9 cellular contexts compared by ENCODE assay signal in genomic region chr3:39147374-39147709, GRCh38. TPM values are rescaled to one million over a fixed set of nuclear protein-coding genes. Genes with fewer than 3 reads are reported as not detected.
DNase-seq lines count a peak whose midpoint lies in the region; ATAC-seq, FAIRE-seq and TF ChIP-seq lines count a peak whose summit lies in the region.
"Had no signal": no experiment of that assay in that cellular context is flagged by ENCODE, and none has a peak within 500 bp of the region (broad histone marks: within the 10 kb centered on the region; RNA-seq: fewer than 3 reads in every experiment).

No MANE protein-coding gene starts in this region.

- H3K36me3 Mint-ChIP-seq in H9 (ENCODE audit: insufficient read depth in 1 of 3, low read depth in 3 of 3), result peaks cover 14 to 50% (median 44%) of the 10 kb centered on the region in 3 experiments
- H3K36me3 Mint-ChIP-seq in activated naive CD8-positive, alpha-beta T cell treated with anti-CD3 and anti-CD28 coated beads, Interleukin-2, amount 10 ng/mL, durations not matched to agents 7 days and 5 days, result peaks cover 26% of the 10 kb centered on the region

- peaks cover 7% of the 10 kb centered on the region for H3K23me2 ChIP-seq in H9 (ENCODE audit: insufficient read length, low read depth, low read length, poor library complexity, severe bottlenecking)

- H2BK20ac ChIP-seq in H9 (ENCODE audit: low read depth, low read length, poor library complexity, severe bottlenecking), result no peak overlapping the region

- H3K9me3 ChIP-seq in BE2C, result no peaks in the 10 kb centered on the region
- H3K9me3 ChIP-seq in H9 (ENCODE audit: control insufficient read depth, low read depth, low read length), result no peaks in the 10 kb centered on the region
- H3K9me3 ChIP-seq in mucosa of stomach (ENCODE audit: control insufficient read depth, low read length), result no peaks in the 10 kb centered on the region

- no peak overlapping the region for H3K27ac ChIP-seq in H9 (ENCODE audit: insufficient read length, low read depth, low read length)

- no peaks in the 10 kb centered on the region for H3K79me1 ChIP-seq in H9 (ENCODE audit: insufficient read depth, low read depth, low read length, poor library complexity, severe bottlenecking)

- H3K14ac ChIP-seq in H9 (ENCODE audit: insufficient read depth, low read length), result peak overlapping the region; percentile 36; the same call in 1 of the 2 replicates

- FAIRE-seq in frontal cortex (lab: Jason Lieb, UNC), result no peak

- no peak overlapping the region for H4K5ac ChIP-seq in H9 (ENCODE audit: insufficient read length, low read depth, low read length)

- H3K18ac ChIP-seq in H9 (ENCODE audit: insufficient read length, low read depth, low read length), result no peak overlapping the region

- H3K4ac ChIP-seq in H9 (ENCODE audit: low read depth, low read length), result no peak overlapping the region

- H2BK120ac ChIP-seq in H9 (ENCODE audit: low read depth, low read length, poor library complexity, severe bottlenecking), result no peak overlapping the region

- H3K4me3 ChIP-seq in BE2C (ENCODE audit: low read depth, low read length), result peak overlapping the region; percentile 23
- H3K4me3 ChIP-seq in mucosa of stomach (ENCODE audit: low read length), result no peak overlapping the region

- H3K4me1 ChIP-seq in BE2C, result peaks cover 56% of the 10 kb centered on the region
- H3K4me1 ChIP-seq in H9 (ENCODE audit: insufficient read depth, low read length), result peaks cover 22% of the 10 kb centered on the region; the same call in 1 of the 2 replicates
- H3K4me1 ChIP-seq in mucosa of stomach (ENCODE audit: control insufficient read depth, insufficient read depth, low read length), result peaks cover 81% of the 10 kb centered on the region

- no peak overlapping the region for H2BK15ac ChIP-seq in H9 (ENCODE audit: low read depth, low read length)

- H2AK5ac ChIP-seq in H9 (ENCODE audit: insufficient read length, low read length), result no peak overlapping the region

- no peaks in the 10 kb centered on the region; a peak in 2 of 5 replicates for H3K9me3 Mint-ChIP-seq in H9
- H3K9me3 Mint-ChIP-seq in activated naive CD8-positive, alpha-beta T cell treated with anti-CD3 and anti-CD28 coated beads, Interleukin-2, amount 10 ng/mL, durations not matched to agents 7 days and 5 days, result no peaks in the 10 kb centered on the region

- peak; percentile 11 for ATAC-seq in activated naive CD8-positive, alpha-beta T cell treated with anti-CD3 and anti-CD28 coated beads, Interleukin-2, amount 10 ng/mL, durations not matched to agents 7 days and 5 days (ENCODE audit: low read depth)
- ATAC-seq in HG02970 (IDR thresholded peaks at IDR 0.05; ENCODE audit: low FRiP score, unreplicated experiment), result no peak
- ATAC-seq in GM19452 (IDR thresholded peaks at IDR 0.05; ENCODE audit: unreplicated experiment), result no peak

- H3K79me2 ChIP-seq in H9 (ENCODE audit: insufficient read depth, low read length), result peaks cover 5% of the 10 kb centered on the region; the same call in 1 of the 2 replicates

- DNase-seq in BE2C, result no peak
- DNase-seq in H9, result no peak
- DNase-seq in activated naive CD8-positive, alpha-beta T cell treated with anti-CD3 and anti-CD28 coated beads, Interleukin-2, amount 10 ng/mL, durations not matched to agents 7 days and 5 days, result no peak
- no peak for DNase-seq in T-helper 9 cell
- DNase-seq in frontal cortex (ENCODE audit: low spot score in 2 of 2), result no peak

- no peak overlapping the region for H4K8ac ChIP-seq in H9 (replicated peaks; ENCODE audit: insufficient read length, low read depth, low read length)

- POLR2A ChIA-PET in activated naive CD8-positive, alpha-beta T cell treated with anti-CD3 and anti-CD28 coated beads, Interleukin-2, amount 10 ng/mL, durations not matched to agents 7 days and 5 days (lab: Charles Lee), result interaction anchor here (1.0 to 3.4 kb wide), 6 partner anchors 10 to 39 kb away, joined by 3 to 17 read pairs (median 6); partner anchors contain the start of genes GORASP1 and TTC21A

- H2AFZ ChIP-seq in H9 (ENCODE audit: low read length), result no peak overlapping the region

- peaks cover 2% of the 10 kb centered on the region for H3K27me3 Mint-ChIP-seq in H9 (ENCODE audit: low read depth)
- H3K27me3 Mint-ChIP-seq in activated naive CD8-positive, alpha-beta T cell treated with anti-CD3 and anti-CD28 coated beads, Interleukin-2, amount 10 ng/mL, durations not matched to agents 7 days and 5 days, result no peaks in the 10 kb centered on the region

- no peaks in the 10 kb centered on the region for H4K20me1 ChIP-seq in H9 (ENCODE audit: control insufficient read depth, insufficient read depth, insufficient read length)

- no CpG with 5 or more reads among the region's 5 CpGs for WGBS in H9 (ENCODE audit: extremely low coverage, insufficient read length, low lambda C conversion rate)

- H3K36me3 ChIP-seq in BE2C (peaks cover 14% of the 10 kb centered on the region), mucosa of stomach (ENCODE audit: control insufficient read depth, insufficient read depth, low read length) (peaks cover 28% of the 10 kb centered on the region)

- no peak overlapping the region for H2BK5ac ChIP-seq in H9 (ENCODE audit: insufficient read length, low read length)

- H3K23ac ChIP-seq in H9 (ENCODE audit: insufficient read length, low read depth, low read length), result no peak overlapping the region

- H4K91ac ChIP-seq in H9 (ENCODE audit: insufficient read length, low read depth, low read length), result no peak overlapping the region

- H3K27ac Mint-ChIP-seq in H9, result peak overlapping the region; percentile 68 to 95 (median 85); a peak in 6 of 7 replicates
- H3K27ac Mint-ChIP-seq in activated naive CD8-positive, alpha-beta T cell treated with anti-CD3 and anti-CD28 coated beads, Interleukin-2, amount 10 ng/mL, durations not matched to agents 7 days and 5 days, result peak overlapping the region; percentile 97

- H3K4me3 Mint-ChIP-seq in H9, result peak overlapping the region in 1 of 2 experiments; percentile 45; a peak in 3 of 5 replicates
- H3K4me3 Mint-ChIP-seq in activated naive CD8-positive, alpha-beta T cell treated with anti-CD3 and anti-CD28 coated beads, Interleukin-2, amount 10 ng/mL, durations not matched to agents 7 days and 5 days, result peak overlapping the region; percentile 96

- H3K9ac ChIP-seq in H9 (ENCODE audit: extremely low read depth, insufficient read length, low read length) (no peak overlapping the region), mucosa of stomach (ENCODE audit: low read length) (peak overlapping the region; percentile 58)

- H3K4me1 Mint-ChIP-seq in H9, result peaks cover 56 to 64% of the 10 kb centered on the region in 2 experiments
- peaks cover 62% of the 10 kb centered on the region for H3K4me1 Mint-ChIP-seq in activated naive CD8-positive, alpha-beta T cell treated with anti-CD3 and anti-CD28 coated beads, Interleukin-2, amount 10 ng/mL, durations not matched to agents 7 days and 5 days

- H3K27me3 ChIP-seq in BE2C (no peaks in the 10 kb centered on the region), H9 (ENCODE audit: insufficient read depth, low read length) (no peaks in the 10 kb centered on the region), mucosa of stomach (ENCODE audit: control insufficient read depth, insufficient read depth, low read length) (no peaks in the 10 kb centered on the region)

- H3K56ac ChIP-seq in H9 (ENCODE audit: insufficient read length, low read depth, low read length), result no peak overlapping the region

- no peak overlapping the region for H3T11ph ChIP-seq in H9 (ENCODE audit: low read length)

- peak overlapping the region; percentile 1 for H3K4me2 ChIP-seq in H9 (ENCODE audit: insufficient read depth, insufficient read length, low read length)

- no peak for TF ChIP-seq CTCF in BE2C (IDR thresholded peaks at IDR 0.05; ENCODE audit: low read depth, low read length)
- TF ChIP-seq CTCF in H9 (conservative IDR thresholded peaks at IDR 0.05), result no peak

- no peak overlapping the region for H2BK12ac ChIP-seq in H9 (ENCODE audit: insufficient read length, low read depth, low read length)

RNA-seq across cellular contexts. Expression of gene CSRNP1, which starts 6.0 kb away (rescaled TPM):
- polyA plus RNA-seq in BE2C (2012; ENCODE audit: insufficient read depth, insufficient read length, low read depth), result 36.7 TPM
- 8.2 and 8.5 TPM in 2 replicates for total RNA-seq in H9 (2021)
- 10 to 100 TPM; 15.8 to 16.5 TPM for total RNA-seq in activated naive CD8-positive, alpha-beta T cell treated with anti-CD3 and anti-CD28 coated beads, Interleukin-2, amount 10 ng/mL, durations not matched to agents 7 days and 5 days
- 2.4 TPM for total RNA-seq in frontal cortex

RNA-seq across cellular contexts. Expression of gene TTC21A, which starts 39.9 kb away (rescaled TPM):
- 4.8 TPM for polyA plus RNA-seq in BE2C (2012; ENCODE audit: insufficient read depth, insufficient read length, low read depth)
- total RNA-seq in H9 (2021) (1.7 and 2.3 TPM in 2 replicates), frontal cortex (3.7 TPM)
- total RNA-seq in activated naive CD8-positive, alpha-beta T cell treated with anti-CD3 and anti-CD28 coated beads, Interleukin-2, amount 10 ng/mL, durations not matched to agents 7 days and 5 days, result 1 to 10 TPM; 2.7 to 4.5 TPM

RNA-seq across cellular contexts. Expression of gene GORASP1, which starts 39.9 kb away (rescaled TPM):
- 65.7 TPM for polyA plus RNA-seq in BE2C (2012; ENCODE audit: insufficient read depth, insufficient read length, low read depth)
- 36.1 and 37.4 TPM in 2 replicates for total RNA-seq in H9 (2021)
- total RNA-seq in activated naive CD8-positive, alpha-beta T cell treated with anti-CD3 and anti-CD28 coated beads, Interleukin-2, amount 10 ng/mL, durations not matched to agents 7 days and 5 days, result 10 to 100 TPM; 25.1 to 28.1 TPM
- total RNA-seq in frontal cortex, result 20.4 TPM

RNA-seq across cellular contexts. Expression of gene XIRP1, which starts 45.1 kb away (rescaled TPM):
- polyA plus RNA-seq in BE2C (2012; ENCODE audit: insufficient read depth, insufficient read length, low read depth), result not detected
- total RNA-seq in H9 (2021), result not detected in 2 replicates
- not detected for total RNA-seq in activated naive CD8-positive, alpha-beta T cell treated with anti-CD3 and anti-CD28 coated beads, Interleukin-2, amount 10 ng/mL, durations not matched to agents 7 days and 5 days
- not detected for total RNA-seq in frontal cortex
- total RNA-seq: dermis microvascular lymphatic vessel endothelial cell had no signal
